ENCODE assay signal across 8 cellular contexts in the genomic region with DNA sequence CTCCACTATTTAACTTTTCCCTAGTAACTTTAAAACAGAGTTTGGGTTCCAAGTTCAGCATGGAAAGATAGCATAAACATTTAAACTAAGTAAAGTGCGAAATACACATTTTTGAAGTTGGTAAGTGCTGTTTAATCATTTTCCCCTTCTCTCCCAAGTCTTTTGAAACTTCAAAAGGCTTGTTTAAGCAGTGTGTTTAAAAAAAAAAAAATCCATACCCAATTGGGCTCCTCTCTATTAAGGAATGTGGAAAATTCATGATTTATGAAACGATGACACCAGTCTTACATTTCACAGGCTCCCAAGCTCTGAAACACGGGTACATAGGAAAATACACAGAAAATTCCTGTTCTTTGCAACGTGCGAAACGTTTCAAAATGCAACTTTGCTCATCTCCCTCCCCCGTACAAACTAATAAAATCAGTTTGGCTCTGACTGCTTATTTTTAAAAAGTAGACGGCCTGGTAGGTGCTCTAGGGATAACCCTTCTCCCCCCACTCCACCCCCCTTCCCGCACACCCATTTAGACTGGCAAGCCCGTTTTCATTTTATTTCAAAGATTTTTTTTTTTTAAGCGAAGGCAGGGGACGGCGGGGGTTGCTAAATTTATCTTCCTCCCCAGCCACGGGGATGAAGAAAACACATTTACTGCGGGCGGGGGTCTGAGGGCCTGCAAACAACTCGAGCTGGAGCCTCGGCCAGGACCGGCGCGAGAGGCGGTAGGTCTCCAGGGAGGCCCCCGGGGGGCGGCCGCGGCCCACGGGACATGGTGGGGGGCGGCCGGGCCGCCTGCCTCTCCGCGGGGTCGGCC.
DNase-seq lines count a peak whose midpoint lies in the region; ATAC-seq and TF ChIP-seq lines count a peak whose summit lies in the region.

No MANE protein-coding gene starts in this region.

- no peak for DNase-seq in stimulated activated naive CD8-positive, alpha-beta T cell treated with anti-CD3 and anti-CD28 coated beads, Interleukin-15, Interleukin-2, amounts not matched to agents 100 U/mL and 50 U/mL, for 24 hours
- DNase-seq in NCI-H1092 (lab: John Stamatoyannopoulos, UW) (peak; percentile 10), astrocyte of the spinal cord (ENCODE audit: low read depth, low spot score) (peak; percentile 48), kidney tubule cell (ENCODE audit: low spot score) (peak; percentile 43), NK-92 (lab: John Stamatoyannopoulos, UW; ENCODE audit: unreplicated experiment) (no peak)
- peak in 1 of 2 donors; percentile 45 for DNase-seq in stimulated activated naive CD8-positive, alpha-beta T cell treated with anti-CD3 and anti-CD28 coated beads, Interleukin-15, amount 100 ng/mL, for 72 hours
- no peak for DNase-seq in central memory CD4-positive, alpha-beta T cell

- in situ Hi-C loops in astrocyte of the spinal cord (cut with HindIII; ENCODE audit: low sequenced_read_pairs): no loop called here

- peak overlapping the region; percentile 95 for H3K4me3 ChIP-seq in astrocyte of the spinal cord (ENCODE audit: low read depth, low read length)

- peaks cover 27% of the 10 kb centered on the region for H3K36me3 Mint-ChIP-seq in stimulated activated naive CD8-positive, alpha-beta T cell treated with anti-CD3 and anti-CD28 coated beads, Interleukin-15, Interleukin-2, amounts not matched to agents 100 ng/mL and 50 ng/mL, for 24 hours (ENCODE audit: low read depth)

- TF ChIP-seq CTCF in astrocyte of the spinal cord (IDR thresholded peaks at IDR 0.05; ENCODE audit: low read depth, low read length): no peak

- peaks cover 55% of the 10 kb centered on the region for H3K4me1 Mint-ChIP-seq in stimulated activated naive CD8-positive, alpha-beta T cell treated with anti-CD3 and anti-CD28 coated beads, Interleukin-15, Interleukin-2, amounts not matched to agents 100 ng/mL and 50 ng/mL, for 24 hours (ENCODE audit: low read depth)
- H3K4me1 Mint-ChIP-seq in stimulated activated naive CD8-positive, alpha-beta T cell treated with anti-CD3 and anti-CD28 coated beads, Interleukin-15, amount 100 ng/mL, for 72 hours: peaks cover 53% of the 10 kb centered on the region

- ATAC-seq in stimulated activated naive CD8-positive, alpha-beta T cell treated with anti-CD3 and anti-CD28 coated beads, Interleukin-15, Interleukin-2, amounts not matched to agents 100 U/mL and 50 U/mL, for 24 hours: no peak
- ATAC-seq in stimulated activated naive CD8-positive, alpha-beta T cell treated with anti-CD3 and anti-CD28 coated beads, Interleukin-15, amount 100 ng/mL, for 72 hours: peak; percentile 22

- H3K9me3 Mint-ChIP-seq in stimulated activated naive CD8-positive, alpha-beta T cell treated with anti-CD3 and anti-CD28 coated beads, Interleukin-15, Interleukin-2, amounts not matched to agents 100 ng/mL and 50 ng/mL, for 24 hours: no peaks in the 10 kb centered on the region
- H3K9me3 Mint-ChIP-seq in stimulated activated naive CD8-positive, alpha-beta T cell treated with anti-CD3 and anti-CD28 coated beads, Interleukin-15, amount 100 ng/mL, for 72 hours: no peaks in the 10 kb centered on the region

- H3K27me3 Mint-ChIP-seq in stimulated activated naive CD8-positive, alpha-beta T cell treated with anti-CD3 and anti-CD28 coated beads, Interleukin-15, Interleukin-2, amounts not matched to agents 100 ng/mL and 50 ng/mL, for 24 hours: no peaks in the 10 kb centered on the region
- no peaks in the 10 kb centered on the region for H3K27me3 Mint-ChIP-seq in stimulated activated naive CD8-positive, alpha-beta T cell treated with anti-CD3 and anti-CD28 coated beads, Interleukin-15, amount 100 ng/mL, for 72 hours

- peak overlapping the region; percentile 77 for H3K4me3 Mint-ChIP-seq in stimulated activated naive CD8-positive, alpha-beta T cell treated with anti-CD3 and anti-CD28 coated beads, Interleukin-15, Interleukin-2, amounts not matched to agents 100 ng/mL and 50 ng/mL, for 24 hours
- peak overlapping the region; percentile 76 to 77 for H3K4me3 Mint-ChIP-seq in stimulated activated naive CD8-positive, alpha-beta T cell treated with anti-CD3 and anti-CD28 coated beads, Interleukin-15, amount 100 ng/mL, for 72 hours

- peak overlapping the region; percentile 88 for H3K27ac Mint-ChIP-seq in stimulated activated naive CD8-positive, alpha-beta T cell treated with anti-CD3 and anti-CD28 coated beads, Interleukin-15, Interleukin-2, amounts not matched to agents 100 ng/mL and 50 ng/mL, for 24 hours
- peak overlapping the region; percentile 96 to 98 for H3K27ac Mint-ChIP-seq in stimulated activated naive CD8-positive, alpha-beta T cell treated with anti-CD3 and anti-CD28 coated beads, Interleukin-15, amount 100 ng/mL, for 72 hours

Comparison
In these comparisons a context has a peak if more than half of its experiments do, and no peak if none do; other contexts are left out.
1. DNase-seq: peak in NCI-H1092 (single experiment), astrocyte of the spinal cord (single experiment) and kidney tubule cell (single experiment); none in stimulated activated naive CD8-positive, alpha-beta T cell treated with anti-CD3 and anti-CD28 coated beads, Interleukin-15, Interleukin-2, amounts not matched to agents 100 U/mL and 50 U/mL, for 24 hours (single experiment), NK-92 (single experiment) and central memory CD4-positive, alpha-beta T cell (single experiment).